ENCODE assay signal across 15 cellular contexts in the genomic region with DNA sequence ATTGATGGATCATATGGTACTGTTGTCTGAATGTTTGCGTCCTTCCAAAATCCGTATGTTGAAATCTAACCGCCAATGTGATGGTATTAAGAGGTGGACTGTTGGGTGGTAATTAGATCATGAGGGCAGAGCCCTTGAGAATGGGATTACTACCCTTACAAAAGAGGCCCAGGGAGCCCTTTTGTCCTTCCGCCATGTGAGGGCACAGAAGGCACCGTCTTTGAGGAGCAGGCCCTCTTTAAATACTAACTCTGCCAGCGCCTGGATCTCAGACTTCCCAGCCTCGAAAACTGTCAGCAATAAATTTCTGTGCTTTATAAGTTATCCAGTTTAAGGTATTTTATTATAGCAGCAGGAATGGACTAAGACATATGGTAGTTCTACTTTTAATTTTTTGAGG.
A peak's percentile ranks its signal among the peaks of the same experiment; 100 is the strongest.
DNase-seq lines count a peak whose midpoint lies in the region; ATAC-seq and TF ChIP-seq lines count a peak whose summit lies in the region.
"Had no signal": no experiment of that assay in that cellular context is flagged by ENCODE, and none has a peak within 500 bp of the region (broad histone marks: within the 10 kb centered on the region; RNA-seq: fewer than 3 reads in every experiment).

No MANE protein-coding gene starts in this region.

- no peaks in the 10 kb centered on the region for H3K9me3 Mint-ChIP-seq in stimulated activated naive CD8-positive, alpha-beta T cell treated with anti-CD3 and anti-CD28 coated beads, Interleukin-15, Interleukin-2, amounts not matched to agents 100 ng/mL and 50 ng/mL, for 24 hours
- no peaks in the 10 kb centered on the region for H3K9me3 Mint-ChIP-seq in activated T-helper 17 cell treated with anti-CD3 and anti-CD28 coated beads, Interleukin-2, amount 50 U/mL, for 72 hours
- H3K9me3 Mint-ChIP-seq: CD4-positive, alpha-beta memory T cell; H9 had no signal

- H3K36me3 Mint-ChIP-seq in stimulated activated naive CD8-positive, alpha-beta T cell treated with anti-CD3 and anti-CD28 coated beads, Interleukin-15, Interleukin-2, amounts not matched to agents 100 ng/mL and 50 ng/mL, for 24 hours (ENCODE audit: low read depth), result no peaks in the 10 kb centered on the region
- no peaks in the 10 kb centered on the region for H3K36me3 Mint-ChIP-seq in activated T-helper 17 cell treated with anti-CD3 and anti-CD28 coated beads, Interleukin-2, amount 50 U/mL, for 72 hours (ENCODE audit: low read depth)
- H3K36me3 Mint-ChIP-seq: CD4-positive, alpha-beta memory T cell had no signal

- peak overlapping the region; percentile 28 for H3K27ac Mint-ChIP-seq in stimulated activated naive CD8-positive, alpha-beta T cell treated with anti-CD3 and anti-CD28 coated beads, Interleukin-15, Interleukin-2, amounts not matched to agents 100 ng/mL and 50 ng/mL, for 24 hours
- H3K27ac Mint-ChIP-seq in activated T-helper 17 cell treated with anti-CD3 and anti-CD28 coated beads, Interleukin-2, amount 50 U/mL, for 72 hours, result peak overlapping the region; percentile 76
- H3K27ac Mint-ChIP-seq: CD4-positive, alpha-beta memory T cell had no signal

- H3K4me3 Mint-ChIP-seq in stimulated activated naive CD8-positive, alpha-beta T cell treated with anti-CD3 and anti-CD28 coated beads, Interleukin-15, Interleukin-2, amounts not matched to agents 100 ng/mL and 50 ng/mL, for 24 hours, result no peak overlapping the region
- H3K4me3 Mint-ChIP-seq in activated T-helper 17 cell treated with anti-CD3 and anti-CD28 coated beads, Interleukin-2, amount 50 U/mL, for 72 hours, result no peak overlapping the region
- H3K4me3 Mint-ChIP-seq: H9 had no signal

- no peak for ATAC-seq in stimulated activated naive CD8-positive, alpha-beta T cell treated with anti-CD3 and anti-CD28 coated beads, Interleukin-15, Interleukin-2, amounts not matched to agents 100 U/mL and 50 U/mL, for 24 hours
- no peak for ATAC-seq in activated T-helper 17 cell treated with anti-CD3 and anti-CD28 coated beads, Interleukin-2, amount 50 U/mL, for 72 hours (replicated peaks)
- ATAC-seq: A549 had no signal

- H3K27me3 Mint-ChIP-seq in stimulated activated naive CD8-positive, alpha-beta T cell treated with anti-CD3 and anti-CD28 coated beads, Interleukin-15, Interleukin-2, amounts not matched to agents 100 ng/mL and 50 ng/mL, for 24 hours, result no peaks in the 10 kb centered on the region
- H3K27me3 Mint-ChIP-seq in activated T-helper 17 cell treated with anti-CD3 and anti-CD28 coated beads, Interleukin-2, amount 50 U/mL, for 72 hours, result no peaks in the 10 kb centered on the region
- H3K27me3 Mint-ChIP-seq: CD4-positive, alpha-beta memory T cell had no signal

- H3K4me1 Mint-ChIP-seq in stimulated activated naive CD8-positive, alpha-beta T cell treated with anti-CD3 and anti-CD28 coated beads, Interleukin-15, Interleukin-2, amounts not matched to agents 100 ng/mL and 50 ng/mL, for 24 hours (ENCODE audit: low read depth), result peaks cover 22% of the 10 kb centered on the region
- peaks cover 11% of the 10 kb centered on the region for H3K4me1 Mint-ChIP-seq in activated T-helper 17 cell treated with anti-CD3 and anti-CD28 coated beads, Interleukin-2, amount 50 U/mL, for 72 hours

- no peak for DNase-seq in stimulated activated naive CD8-positive, alpha-beta T cell treated with anti-CD3 and anti-CD28 coated beads, Interleukin-15, Interleukin-2, amounts not matched to agents 100 U/mL and 50 U/mL, for 24 hours
- peak; percentile 11 for DNase-seq in islet precursor cell
- DNase-seq in NCI-H748 (lab: John Stamatoyannopoulos, UW; ENCODE audit: unreplicated experiment), result no peak
- no peak for DNase-seq in GM10266 (ENCODE audit: extremely low spot score)
- DNase-seq in ureter (ENCODE audit: low spot score), result no peak
- DNase-seq: BE2C; CD4-positive, alpha-beta memory T cell; DMS153; DMS79 treated with DMSO at 0.1 percent for 48 hours; EL; GOT3; H9 had no signal

- TF ChIP-seq CTCF in GM10266 (IDR thresholded peaks at IDR 0.05; ENCODE audit: control insufficient read depth, insufficient read depth, low read depth, missing control alignments), result no peak
